Comparison of ENCODE assay signal across 8 cellular contexts in genomic region chr10:22251751-22252285, GRCh38. TPM values are rescaled to one million over a fixed set of nuclear protein-coding genes. Genes with fewer than 3 reads are reported as not detected.
A peak's percentile ranks its signal among the peaks of the same experiment; 100 is the strongest.
DNase-seq lines count a peak whose midpoint lies in the region; ATAC-seq and TF ChIP-seq lines count a peak whose summit lies in the region.

No MANE protein-coding gene starts in this region.

- CTCF ChIA-PET in mammary epithelial cell (lab: Charles Lee; ENCODE audit: low non-redundant PET), result no interaction called here

- H3K9me3 ChIP-seq in mammary epithelial cell (replicated peaks; ENCODE audit: insufficient read depth, low read length) (no peaks in the 10 kb centered on the region), smooth muscle cell (replicated peaks; ENCODE audit: low read depth) (no peaks in the 10 kb centered on the region)

- H3K9ac ChIP-seq in mammary epithelial cell (ENCODE audit: insufficient read depth, low read length) (peak overlapping the region; percentile 88), smooth muscle cell (ENCODE audit: low read depth) (peak overlapping the region; percentile 12)

- H3K4me2 ChIP-seq in mammary epithelial cell (ENCODE audit: insufficient read depth, low read depth, low read length) (peak overlapping the region; percentile 94), smooth muscle cell (peak overlapping the region; percentile 86)

- no peaks in the 10 kb centered on the region for H3K79me2 ChIP-seq in mammary epithelial cell (ENCODE audit: insufficient read depth, low read length)
- H3K79me2 ChIP-seq in smooth muscle cell (ENCODE audit: low read depth), result no peaks in the 10 kb centered on the region

- H3K27ac Mint-ChIP-seq in IgD-negative memory B cell, result peak overlapping the region; percentile 98 to 99 (median 99)

- no peaks in the 10 kb centered on the region for H3F3A ChIP-seq in smooth muscle cell (ENCODE audit: low read depth)

- H3K9me3 Mint-ChIP-seq in IgD-negative memory B cell, result no peaks in the 10 kb centered on the region

- H3K4me3 Mint-ChIP-seq in IgD-negative memory B cell, result peak overlapping the region; percentile 94 to 98 (median 98)

- WGBS in mammary epithelial cell (ENCODE audit: low coverage, missing lambda C conversion rate), result 0% methylated on average over 19 of the region's 32 CpGs
- under 1% methylated on average over 32 of the region's 32 CpGs for WGBS in smooth muscle cell (ENCODE audit: low lambda C conversion rate)

- dilution Hi-C loops in mammary epithelial cell (cut with HindIII; ENCODE audit: low sequenced_read_pairs), result no loop called here

- no peaks in the 10 kb centered on the region for H3K36me3 Mint-ChIP-seq in IgD-negative memory B cell

- no peaks in the 10 kb centered on the region for H3K36me3 ChIP-seq in mammary epithelial cell (ENCODE audit: insufficient read depth, low read length)
- H3K36me3 ChIP-seq in smooth muscle cell (ENCODE audit: low read depth), result no peaks in the 10 kb centered on the region

- peak; percentile 81 for DNase-seq in DMS 273 (lab: John Stamatoyannopoulos, UW; ENCODE audit: unreplicated experiment)
- peak; percentile 65 for DNase-seq in UCSD-AML1 (lab: John Stamatoyannopoulos, UW; ENCODE audit: unreplicated experiment)
- DNase-seq in mammary epithelial cell, result peak; percentile 57
- peak; percentile 81 for DNase-seq in inferior parietal cortex (ENCODE audit: extremely low spot score)
- DNase-seq in smooth muscle cell (lab: John Stamatoyannopoulos, UW; ENCODE audit: unreplicated experiment), result no peak
- no peak for DNase-seq in HT-29 (ENCODE audit: low spot score)

- BruUV-seq in mammary epithelial cell (replicated peaks; lab: Mats Ljungman, UMichigan), result no TSS peak

- H4K20me1 ChIP-seq in mammary epithelial cell (ENCODE audit: insufficient read depth, low read length) (no peaks in the 10 kb centered on the region), smooth muscle cell (ENCODE audit: low read depth) (no peaks in the 10 kb centered on the region)

- H2AFZ ChIP-seq in mammary epithelial cell (ENCODE audit: low read depth, low read length) (peak overlapping the region; percentile 99), smooth muscle cell (ENCODE audit: low read depth) (peak overlapping the region; percentile 95)

- H3K4me3 ChIP-seq in mammary epithelial cell (replicated peaks in 1 of 3; ENCODE audit: insufficient read depth in 1 of 3, low read depth in 2 of 3, low read length in 3 of 3) (peak overlapping the region; percentile 55 to 78 (median 58)), smooth muscle cell (peak overlapping the region; percentile 61)

- H3K27me3 Mint-ChIP-seq in IgD-negative memory B cell, result no peaks in the 10 kb centered on the region

- TF ChIP-seq CTCF in mammary epithelial cell (conservative IDR thresholded peaks at IDR 0.05 in 1 of 2, IDR thresholded peaks at IDR 0.05 in 1 of 2; ENCODE audit: extremely low read depth in 1 of 2, insufficient read depth in 1 of 2, low read depth in 1 of 2, low read length in 2 of 2), result no peak
- TF ChIP-seq CTCF in smooth muscle cell (IDR thresholded peaks at IDR 0.05; ENCODE audit: borderline replicate concordance, insufficient read depth, poor library complexity, severe bottlenecking), result no peak

- H3K27me3 ChIP-seq in mammary epithelial cell (ENCODE audit: insufficient read depth, low read length), result no peaks in the 10 kb centered on the region
- H3K27me3 ChIP-seq in smooth muscle cell (ENCODE audit: low read depth), result peaks cover 69% of the 10 kb centered on the region

- intact Hi-C loops in mammary epithelial cell (cut with micrococcal nuclease), result no loop called here

- peak; percentile 57 for ATAC-seq in GM21526 (IDR thresholded peaks at IDR 0.05; ENCODE audit: low FRiP score, unreplicated experiment)

- H3K27ac ChIP-seq in mammary epithelial cell (ENCODE audit: insufficient read depth, low read depth, low read length) (peak overlapping the region; percentile 83), smooth muscle cell (ENCODE audit: low read depth) (no peak overlapping the region)

- H3K4me1 ChIP-seq in mammary epithelial cell (ENCODE audit: insufficient read depth, low read length), result peaks cover 14% of the 10 kb centered on the region
- peaks cover 4% of the 10 kb centered on the region for H3K4me1 ChIP-seq in smooth muscle cell (ENCODE audit: low read depth)

- in situ Hi-C loops in mammary epithelial cell (cut with MboI; ENCODE audit: low sequenced_read_pairs in 2 of 2), result no loop called here

- peaks cover 5 to 19% (median 13%) of the 10 kb centered on the region in 3 donors for H3K4me1 Mint-ChIP-seq in IgD-negative memory B cell

RNA-seq across cellular contexts. Expression of gene EBLN1, which starts 34.0 kb away (rescaled TPM):
- not detected for polyA plus RNA-seq in IgD-negative memory B cell
- total RNA-seq in mammary epithelial cell, result not detected
- polyA plus RNA-seq in mammary epithelial cell, result not detected
- not detected for polyA minus RNA-seq in mammary epithelial cell
- not detected in 2 replicates for total RNA-seq in smooth muscle cell
- polyA plus RNA-seq in smooth muscle cell, result not detected in 2 replicates
- total RNA-seq in HT-29 (2014; rRNA removed; shearing (Covaris generic)), result not detected in 2 replicates

Comparison
In these comparisons a context has a peak if more than half of its experiments do, and no peak if none do; other contexts are left out.
1. DNase-seq: peak in DMS 273 (single experiment), UCSD-AML1 (single experiment), mammary epithelial cell (single experiment) and inferior parietal cortex (single experiment); none in smooth muscle cell (single experiment) and HT-29 (single experiment).